ENCODE assay signal across 1 cellular context in genomic region chr7:80472491-80473200, GRCh38.
TF ChIP-seq lines count a peak whose summit lies in the region.

No MANE protein-coding gene starts in this region.

TF ChIP-seq in HepG2, 621 proteins besides CTCF, POLR2A, EP300 and RAD21:
- TF ChIP-seq MEIS2 (CRISPR knock-in tag; IDR thresholded peaks at IDR 0.05) (no peak), HNF4A (CRISPR knock-in tag; IDR thresholded peaks at IDR 0.05) (0 out of 2 replicates have a peak, but pooled peaks have one; percentile 21)
